15 cellular contexts compared by ENCODE assay signal in genomic region chr1:9476790-9477463, GRCh38.
A peak's percentile ranks its signal among the peaks of the same experiment; 100 is the strongest.
DNase-seq lines count a peak whose midpoint lies in the region; ATAC-seq, FAIRE-seq and TF ChIP-seq lines count a peak whose summit lies in the region.
"Had no signal": no experiment of that assay in that cellular context is flagged by ENCODE, and none has a peak within 500 bp of the region (broad histone marks: within the 10 kb centered on the region; RNA-seq: fewer than 3 reads in every experiment).

No MANE protein-coding gene starts in this region.

- TF ChIP-seq EP300 in GM12878 (IDR thresholded peaks at IDR 0.05; ENCODE audit: borderline replicate concordance in 1 of 2, control insufficient read depth in 1 of 2, low read depth in 2 of 2, low read length in 2 of 2) = no peak
- TF ChIP-seq EP300 in HepG2 (IDR thresholded peaks at IDR 0.05; ENCODE audit: low read depth in 2 of 2, low read length in 2 of 2) = no peak
- TF ChIP-seq EP300 in HepG2 (CRISPR knock-in tag; IDR thresholded peaks at IDR 0.05; ENCODE audit: borderline replicate concordance) = no peak

- H3K4me2 ChIP-seq in KMS-11 (peak overlapping the region; percentile 21; the same call in 1 of the 2 replicates), GM12878 (ENCODE audit: control insufficient read depth, insufficient read depth) (no peak overlapping the region), HepG2 (ENCODE audit: low read depth, low read length) (no peak overlapping the region)

- SMC1A ChIA-PET in GM12878 (lab: Charles Lee; ENCODE audit: uncharacterized antibody, unreplicated experiment) = no interaction called here

- FAIRE-seq in GM12878 (lab: Jason Lieb, UNC) (peak; percentile 18), HepG2 (lab: Jason Lieb, UNC) (no peak), GM19239 (lab: Jason Lieb, UNC) (no peak), GM12891 (lab: Jason Lieb, UNC) (no peak)
- FAIRE-seq: D721Med had no signal

- H2AFZ ChIP-seq in KMS-11 (ENCODE audit: low read depth) = peak overlapping the region; percentile 21; the same call in 1 of the 2 replicates
- no peak overlapping the region for H2AFZ ChIP-seq in GM12878 (ENCODE audit: control insufficient read depth, low read depth, low read length)
- no peak overlapping the region for H2AFZ ChIP-seq in HepG2 (ENCODE audit: low read length)

- intact Hi-C loops in GM12878 (cut with micrococcal nuclease; ENCODE audit: unreplicated experiment) (no loop called here), HepG2 (cut with micrococcal nuclease; ENCODE audit: unreplicated experiment) (no loop called here)

- POLR2A ChIA-PET in GM12878 (lab: Charles Lee) (no interaction called here), HepG2 (lab: Yijun Ruan, JAX) (no interaction called here)

- ATAC-seq in GM12878 (peak; percentile 23; the same call in 2 of the 3 replicates), HepG2 (no peak), GM18517 (IDR thresholded peaks at IDR 0.05; ENCODE audit: unreplicated experiment) (no peak), GM21526 (IDR thresholded peaks at IDR 0.05; ENCODE audit: low FRiP score, unreplicated experiment) (no peak)

- H3K9ac ChIP-seq in KMS-11 (no peak overlapping the region), GM12878 (ENCODE audit: control insufficient read depth, insufficient read depth, low read length) (no peak overlapping the region), HepG2 (ENCODE audit: insufficient read depth, low read depth, low read length) (no peak overlapping the region)

- no peaks in the 10 kb centered on the region for H3K36me3 ChIP-seq in KMS-11 (ENCODE audit: insufficient read depth)
- no peaks in the 10 kb centered on the region for H3K36me3 ChIP-seq in GM12878 (ENCODE audit: control insufficient read depth in 2 of 2, insufficient read depth in 2 of 2, low read length in 1 of 2)
- H3K36me3 ChIP-seq in HepG2 (replicated peaks in 1 of 2; ENCODE audit: control insufficient read depth in 1 of 2, insufficient read depth in 2 of 2, low read length in 2 of 2) = no peaks in the 10 kb centered on the region
- H3K36me3 ChIP-seq: breast epithelium, left ventricle myocardium inferior had no signal

- WGBS in GM12878 (ENCODE audit: insufficient coverage, insufficient replicate concordance, low lambda C conversion rate, missing lambda C conversion rate) = 2% methylated on average over 4 of the region's 4 CpGs
- WGBS in HepG2 (ENCODE audit: low lambda C conversion rate) = 21% methylated on average over 3 of the region's 4 CpGs

- H3K4me3 ChIP-seq in KMS-11 (IDR thresholded peaks at IDR 0.05; ENCODE audit: insufficient read depth, low read depth, low read length) (no peak overlapping the region), GM12878 (no peak overlapping the region), HepG2 (replicated peaks in 1 of 3; ENCODE audit: insufficient read depth in 1 of 3, low read depth in 2 of 3, low read length in 3 of 3) (no peak overlapping the region)
- H3K4me3 ChIP-seq: breast epithelium, left ventricle myocardium inferior had no signal

- no peak for TF ChIP-seq CTCF in KMS-11 (conservative IDR thresholded peaks at IDR 0.05; ENCODE audit: low read depth, low read length)
- TF ChIP-seq CTCF in GM12878 (IDR thresholded peaks at IDR 0.05 in 2 of 3, conservative IDR thresholded peaks at IDR 0.05 in 1 of 3; ENCODE audit: control insufficient read depth in 2 of 3, extremely low read depth in 1 of 3, insufficient read depth in 1 of 3, low read depth in 3 of 3, low read length in 3 of 3) = no peak
- no peak for TF ChIP-seq CTCF in HepG2 (CRISPR knock-in tag; IDR thresholded peaks at IDR 0.05)

- BruUV-seq in GM12878 (replicated peaks; lab: Mats Ljungman, UMichigan) (no TSS peak), HepG2 (replicated peaks; lab: Mats Ljungman, UMichigan) (no TSS peak)

- H3K27ac ChIP-seq in KMS-11 = peak overlapping the region; percentile 8; the same call in 1 of the 2 replicates
- no peak overlapping the region for H3K27ac ChIP-seq in GM12878 (ENCODE audit: control insufficient read depth, insufficient read depth)
- no peak overlapping the region for H3K27ac ChIP-seq in HepG2 (ENCODE audit: extremely low read length, insufficient read depth, low read length)
- H3K27ac ChIP-seq: left ventricle myocardium inferior had no signal

- no peaks in the 10 kb centered on the region for H3K9me3 ChIP-seq in GM12878 (replicated peaks; ENCODE audit: control insufficient read depth, insufficient read depth, low read length)
- H3K9me3 ChIP-seq in HepG2 (ENCODE audit: low read length) = no peaks in the 10 kb centered on the region
- H3K9me3 ChIP-seq: breast epithelium, left ventricle myocardium inferior had no signal

- H3K27me3 ChIP-seq in KMS-11 (ENCODE audit: insufficient read depth, low read depth) (no peaks in the 10 kb centered on the region), GM12878 (replicated peaks in 1 of 2; ENCODE audit: control insufficient read depth in 2 of 2, insufficient read depth in 2 of 2, low read length in 1 of 2) (no peaks in the 10 kb centered on the region; a peak in 1 of 4 replicates), HepG2 (ENCODE audit: control insufficient read depth in 1 of 2, insufficient read depth in 2 of 2, low read length in 2 of 2) (peaks cover 1 to 27% of the 10 kb centered on the region in 2 experiments; a peak in 4 of 5 replicates)
- H3K27me3 ChIP-seq: breast epithelium had no signal

- H4K20me1 ChIP-seq in KMS-11 (ENCODE audit: insufficient read depth) (no peaks in the 10 kb centered on the region), GM12878 (ENCODE audit: control insufficient read depth, insufficient read depth) (no peaks in the 10 kb centered on the region), HepG2 (ENCODE audit: insufficient read depth, low read length) (no peaks in the 10 kb centered on the region)

- TF ChIP-seq RAD21 in GM12878 (IDR thresholded peaks at IDR 0.05; ENCODE audit: insufficient read depth, low read depth, low read length) = no peak
- TF ChIP-seq RAD21 in HepG2 (CRISPR knock-in tag; IDR thresholded peaks at IDR 0.05) = no peak

- peak; percentile 6 for DNase-seq in GM04504 (ENCODE audit: low read depth)
- DNase-seq in GM12878 (ENCODE audit: low read depth, low spot score) = no peak
- DNase-seq in HepG2 (ENCODE audit: low spot score) = no peak
- no peak for DNase-seq in GM19239 (ENCODE audit: insufficient read length, low spot score)
- DNase-seq in GM12891 (ENCODE audit: insufficient read length, low spot score) = no peak
- DNase-seq: left ventricle myocardium inferior; NCI-H1105; nucleus accumbens; stimulated activated naive B cell treated with anti-CD40 and anti-IgM and Interleukin-4, amounts not matched to agents 10 μg/mL and 1 μg/mL and 100 μg/mL, for 72 hours; T-helper 9 cell had no signal

- H3K79me2 ChIP-seq in KMS-11 (ENCODE audit: insufficient read depth, low read depth) (no peaks in the 10 kb centered on the region), GM12878 (ENCODE audit: control insufficient read depth, insufficient read depth, low read length) (no peaks in the 10 kb centered on the region), HepG2 (ENCODE audit: insufficient read depth, low read length) (no peaks in the 10 kb centered on the region)

- in situ Hi-C loops in GM12878 (cut with MboI) = no loop called here
- in situ Hi-C loops in HepG2 (cut with HindIII; ENCODE audit: extremely low pct_ligation_motif_present, low pct_unique_long_range_greater_than_20kb) = no loop called here

- TF ChIP-seq POLR2A in GM12878 (IDR thresholded peaks at IDR 0.05; ENCODE audit: low read depth, low read length) (no peak), HepG2 (IDR thresholded peaks at IDR 0.05; ENCODE audit: insufficient read depth in 1 of 2, low read depth in 2 of 2, low read length in 2 of 2) (no peak), GM12891 (IDR thresholded peaks at IDR 0.05; ENCODE audit: low read depth, low read length) (no peak)

- CTCF ChIA-PET in GM12878 (lab: Yijun Ruan, JAX) = interaction anchor here (1.2 kb wide), 1 partner anchor 187 kb away, joined by 3 read pairs; no protein-coding TSS in a partner anchor
- CTCF ChIA-PET in HepG2 (lab: Yijun Ruan, JAX; ENCODE audit: low intra/inter-chr PET ratio, low total read pairs) = no interaction called here

- RAD21 ChIA-PET in GM12878 (lab: Charles Lee; ENCODE audit: unreplicated experiment) = no interaction called here

- H3K4me1 ChIP-seq in KMS-11 (ENCODE audit: low read depth, poor library complexity, severe bottlenecking) (peaks cover 18% of the 10 kb centered on the region), GM12878 (ENCODE audit: control insufficient read depth, insufficient read depth, low read length) (no peaks in the 10 kb centered on the region; the same call in 1 of the 2 replicates), HepG2 (ENCODE audit: insufficient read depth, low read length) (peaks cover 30% of the 10 kb centered on the region)
- H3K4me1 ChIP-seq: left ventricle myocardium inferior had no signal

TF ChIP-seq in GM12878, 131 proteins besides CTCF, POLR2A, EP300 and RAD21 (continues in another document):
- TF ChIP-seq, protein P1, sequence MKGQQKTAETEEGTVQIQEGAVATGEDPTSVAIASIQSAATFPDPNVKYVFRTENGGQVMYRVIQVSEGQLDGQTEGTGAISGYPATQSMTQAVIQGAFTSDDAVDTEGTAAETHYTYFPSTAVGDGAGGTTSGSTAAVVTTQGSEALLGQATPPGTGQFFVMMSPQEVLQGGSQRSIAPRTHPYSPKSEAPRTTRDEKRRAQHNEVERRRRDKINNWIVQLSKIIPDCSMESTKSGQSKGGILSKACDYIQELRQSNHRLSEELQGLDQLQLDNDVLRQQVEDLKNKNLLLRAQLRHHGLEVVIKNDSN (IDR thresholded peaks at IDR 0.05; ENCODE audit: borderline replicate concordance, extremely low read length, insufficient read depth, low read depth, low read length) = peak; percentile 47

TF ChIP-seq in HepG2, 621 proteins besides CTCF, POLR2A, EP300 and RAD21:
- TF ChIP-seq ZNF329 (CRISPR knock-in tag; IDR thresholded peaks at IDR 0.05; ENCODE audit: low read depth) (peak; percentile 95), SP2 (CRISPR knock-in tag; IDR thresholded peaks at IDR 0.05) (no peak)

TF ChIP-seq in GM12891, 5 proteins besides CTCF, POLR2A, EP300 and RAD21:
- TF ChIP-seq SPI1 (IDR thresholded peaks at IDR 0.05; ENCODE audit: low read depth, low read length) (no peak), TAF1 (IDR thresholded peaks at IDR 0.05; ENCODE audit: low read depth, low read length) (no peak), POLR2AphosphoS5 (IDR thresholded peaks at IDR 0.05; ENCODE audit: low read depth, low read length) (no peak), PAX5 (IDR thresholded peaks at IDR 0.05; ENCODE audit: insufficient read depth, low read length, severe bottlenecking) (no peak), POU2F2 (IDR thresholded peaks at IDR 0.05; ENCODE audit: low read depth, low read length) (no peak)
